In the genomic region with DNA sequence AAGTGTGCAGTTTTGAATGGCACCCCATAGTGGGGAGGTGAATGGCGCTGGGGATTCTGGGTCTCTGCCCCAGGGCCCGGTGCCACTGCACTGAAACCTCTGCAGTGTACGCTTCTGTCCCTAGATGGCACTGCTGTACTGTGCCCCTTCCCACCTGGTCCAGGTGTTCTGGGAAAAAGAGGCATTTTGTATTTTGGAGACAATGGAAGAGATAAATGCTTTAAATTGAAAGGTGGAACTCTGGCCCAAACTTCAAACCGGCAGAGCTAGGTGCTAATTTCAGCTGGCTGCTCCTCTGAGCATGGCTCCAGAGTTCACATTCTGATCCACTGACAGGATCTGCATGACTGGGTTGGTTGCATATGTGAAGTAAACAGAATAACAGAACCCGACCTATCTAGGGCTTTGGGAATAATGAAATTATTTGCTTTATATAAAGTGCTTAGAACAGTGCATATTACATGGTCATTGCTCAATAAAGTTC, we compare ENCODE assay signal across 9 cellular contexts. TPM values are rescaled to one million over a fixed set of nuclear protein-coding genes. Genes with fewer than 3 reads are reported as not detected.
DNase-seq lines count a peak whose midpoint lies in the region; ATAC-seq and TF ChIP-seq lines count a peak whose summit lies in the region.
"Had no signal": no experiment of that assay in that cellular context is flagged by ENCODE, and none has a peak within 500 bp of the region (broad histone marks: within the 10 kb centered on the region; RNA-seq: fewer than 3 reads in every experiment).

No MANE protein-coding gene starts in this region.

- no peaks in the 10 kb centered on the region for H3K9me3 Mint-ChIP-seq in activated CD4-positive, alpha-beta memory T cell treated with anti-CD3 and anti-CD28 coated beads, Interleukin-2, amount 10 ng/mL, durations not matched to agents 7 days and 5 days
- peaks cover 2% of the 10 kb centered on the region for H3K9me3 Mint-ChIP-seq in glutamatergic neuron (ENCODE audit: unreplicated experiment)

- CTCF ChIA-PET in activated CD4-positive, alpha-beta memory T cell treated with anti-CD3 and anti-CD28 coated beads, Interleukin-2, amount 10 ng/mL, durations not matched to agents 7 days and 5 days (lab: Charles Lee) = interaction anchor here (1.0 to 2.2 kb wide), 4 partner anchors 12 to 189 kb away, joined by 3 to 12 read pairs (median 4); no protein-coding TSS in a partner anchor

- no peak for ATAC-seq in HG02970 (IDR thresholded peaks at IDR 0.05; ENCODE audit: low FRiP score, unreplicated experiment)

- TF ChIP-seq CTCF in glutamatergic neuron (IDR thresholded peaks at IDR 0.05; ENCODE audit: partially characterized antibody, unreplicated experiment) = peak; percentile 53
- peak in 5 of 6 experiments; percentile 43 to 90 (median 84) for TF ChIP-seq CTCF in thyroid gland (IDR thresholded peaks at IDR 0.05)

- H3K36me3 Mint-ChIP-seq in activated CD4-positive, alpha-beta memory T cell treated with anti-CD3 and anti-CD28 coated beads, Interleukin-2, amount 10 ng/mL, durations not matched to agents 7 days and 5 days (ENCODE audit: low read depth) = no peaks in the 10 kb centered on the region
- no peaks in the 10 kb centered on the region for H3K36me3 Mint-ChIP-seq in glutamatergic neuron (ENCODE audit: unreplicated experiment)

- H3K9me3 ChIP-seq in thyroid gland = no peaks in the 10 kb centered on the region
- H3K9me3 ChIP-seq: neutrophil had no signal

- H3K4me3 Mint-ChIP-seq in activated CD4-positive, alpha-beta memory T cell treated with anti-CD3 and anti-CD28 coated beads, Interleukin-2, amount 10 ng/mL, durations not matched to agents 7 days and 5 days = no peak overlapping the region
- no peak overlapping the region for H3K4me3 Mint-ChIP-seq in glutamatergic neuron (ENCODE audit: unreplicated experiment)

- 13 to 19% methylated on average over 5 of the region's 5 CpGs for whole genome bisulfite sequencing in thyroid gland, 2 donors

- intact Hi-C loops in thyroid gland (cut with DNase I) = loop anchor here (5.0 kb wide), 1 partner anchor 843 kb away; no protein-coding TSS in a partner anchor

- DNase-seq in NCI-H82 (lab: John Stamatoyannopoulos, UW) (peak; percentile 62), NCI-H82 treated with DMSO at 0.1 percent for 48 hours (lab: John Stamatoyannopoulos, UW; ENCODE audit: unreplicated experiment) (no peak), NCI-H1436 (lab: John Stamatoyannopoulos, UW) (peak; percentile 48), glutamatergic neuron (no peak), thyroid gland (peak; percentile 70 to 76)
- peak; percentile 49 for DNase-seq in activated CD4-positive, alpha-beta memory T cell treated with anti-CD3 and anti-CD28 coated beads, Interleukin-2, amount 10 ng/mL, durations not matched to agents 7 days and 5 days
- no peak for DNase-seq in activated effector memory CD4-positive, alpha-beta T cell treated with Interleukin-2 at 50 U/mL for 16 hours

- H3K36me3 ChIP-seq in thyroid gland = no peaks in the 10 kb centered on the region
- H3K36me3 ChIP-seq: neutrophil had no signal

- no peak overlapping the region for H3K27ac Mint-ChIP-seq in activated CD4-positive, alpha-beta memory T cell treated with anti-CD3 and anti-CD28 coated beads, Interleukin-2, amount 10 ng/mL, durations not matched to agents 7 days and 5 days
- H3K27ac Mint-ChIP-seq in glutamatergic neuron (ENCODE audit: unreplicated experiment) = no peak overlapping the region

- no peaks in the 10 kb centered on the region for H3K27me3 ChIP-seq in thyroid gland

- H3K4me1 ChIP-seq in thyroid gland = peaks cover 0 to 18% of the 10 kb centered on the region in 2 donors

- H3K27me3 Mint-ChIP-seq in activated CD4-positive, alpha-beta memory T cell treated with anti-CD3 and anti-CD28 coated beads, Interleukin-2, amount 10 ng/mL, durations not matched to agents 7 days and 5 days = peaks cover 11% of the 10 kb centered on the region
- peaks cover 3% of the 10 kb centered on the region for H3K27me3 Mint-ChIP-seq in glutamatergic neuron (ENCODE audit: unreplicated experiment)

- POLR2A ChIA-PET in activated CD4-positive, alpha-beta memory T cell treated with anti-CD3 and anti-CD28 coated beads, Interleukin-2, amount 10 ng/mL, durations not matched to agents 7 days and 5 days (lab: Charles Lee) = no interaction called here

- no peak overlapping the region for H3K27ac ChIP-seq in thyroid gland
- H3K27ac ChIP-seq: neutrophil had no signal

- H3K4me3 ChIP-seq in thyroid gland (replicated peaks in 1 of 3) = no peak overlapping the region

- no peak for TF ChIP-seq POLR2A in thyroid gland (IDR thresholded peaks at IDR 0.05)

- no peaks in the 10 kb centered on the region for H3K4me1 Mint-ChIP-seq in activated CD4-positive, alpha-beta memory T cell treated with anti-CD3 and anti-CD28 coated beads, Interleukin-2, amount 10 ng/mL, durations not matched to agents 7 days and 5 days
- H3K4me1 Mint-ChIP-seq in glutamatergic neuron (ENCODE audit: low read depth, unreplicated experiment) = no peaks in the 10 kb centered on the region

RNA-seq across cellular contexts. Expression of a gene that starts 52.2 kb away (rescaled TPM):
- total RNA-seq in activated CD4-positive, alpha-beta memory T cell treated with anti-CD3 and anti-CD28 coated beads, Interleukin-2, amount 10 ng/mL, durations not matched to agents 7 days and 5 days = not detected
- total RNA-seq in glutamatergic neuron (ENCODE audit: unreplicated experiment) (not detected), thyroid gland (1 to 10 TPM in 1 of 4 donors, under 1 TPM in 1, not detected in 2; 0.34 to 1.6 TPM)

Comparison
In these comparisons a context has a peak if more than half of its experiments do, and no peak if none do; other contexts are left out.
1. DNase-seq: peak in NCI-H82 (single experiment), NCI-H1436 (single experiment), activated CD4-positive, alpha-beta memory T cell treated with anti-CD3 and anti-CD28 coated beads, Interleukin-2, amount 10 ng/mL, durations not matched to agents 7 days and 5 days (single experiment) and thyroid gland (2 of 2); none in NCI-H82 treated with DMSO at 0.1 percent for 48 hours (single experiment), glutamatergic neuron (single experiment) and activated effector memory CD4-positive, alpha-beta T cell treated with Interleukin-2 at 50 U/mL for 16 hours (single experiment).